ENCODE assay signal across 9 cellular contexts in genomic region chr10:17737021-17737965, GRCh38. TPM values are rescaled to one million over a fixed set of nuclear protein-coding genes. Genes with fewer than 3 reads are reported as not detected.
DNase-seq lines count a peak whose midpoint lies in the region; ATAC-seq and TF ChIP-seq lines count a peak whose summit lies in the region.
"Had no signal": no experiment of that assay in that cellular context is flagged by ENCODE, and none has a peak within 500 bp of the region (broad histone marks: within the 10 kb centered on the region; RNA-seq: fewer than 3 reads in every experiment).

No MANE protein-coding gene starts in this region.

- no peak for ATAC-seq in HG02759 (IDR thresholded peaks at IDR 0.05; ENCODE audit: unreplicated experiment)

- H3K4me1 ChIP-seq in Karpas-422 (ENCODE audit: low read length) (no peaks in the 10 kb centered on the region), hepatocyte (ENCODE audit: insufficient read depth) (no peaks in the 10 kb centered on the region), tibial nerve (peaks cover 0 to 8% (median 0%) of the 10 kb centered on the region in 4 donors)

- H3K4me2 ChIP-seq in Karpas-422 (ENCODE audit: low read depth, low read length, poor library complexity, severe bottlenecking) (no peak overlapping the region), hepatocyte (no peak overlapping the region)

- H3K9ac ChIP-seq in Karpas-422 (ENCODE audit: low read length) = no peak overlapping the region

- TF ChIP-seq CTCF in hepatocyte (IDR thresholded peaks at IDR 0.05; ENCODE audit: poor library complexity) (peak; percentile 69), tibial nerve (IDR thresholded peaks at IDR 0.05) (peak; percentile 48 to 57 (median 50))

- H4K20me1 ChIP-seq in Karpas-422 (ENCODE audit: insufficient read depth, low read depth, low read length) = no peaks in the 10 kb centered on the region
- no peaks in the 10 kb centered on the region for H4K20me1 ChIP-seq in hepatocyte (ENCODE audit: insufficient read depth, poor library complexity, severe bottlenecking)

- H3K79me2 ChIP-seq in Karpas-422 (ENCODE audit: low read length) = no peaks in the 10 kb centered on the region
- no peaks in the 10 kb centered on the region for H3K79me2 ChIP-seq in hepatocyte

- 60% methylated on average over 12 of the region's 12 CpGs for WGBS in hepatocyte (ENCODE audit: low lambda C conversion rate, missing lambda C conversion rate)
- 44 to 46% methylated on average over 12 of the region's 12 CpGs for WGBS in tibial nerve, 2 donors

- DNase-seq in NCI-H1092 treated with DMSO at 0.1 percent for 48 hours (lab: John Stamatoyannopoulos, UW) (peak; percentile 13), NCI-H1092 (lab: John Stamatoyannopoulos, UW) (no peak), Karpas-422 (peak; percentile 76), amniotic stem cell (lab: John Stamatoyannopoulos, UW) (peak; percentile 26), hepatocyte (ENCODE audit: low spot score) (peak; percentile 64), tibial nerve (ENCODE audit: low spot score in 2 of 2) (peak in 1 of 2 donors; percentile 14)
- DNase-seq in stimulated activated CD4-positive, alpha-beta T cell treated with anti-CD3 and anti-CD28 coated beads, Interleukin-4, amount 100 ng/mL, for 1 hour = no peak

- H2AFZ ChIP-seq in Karpas-422 (ENCODE audit: low read length) (no peak overlapping the region), hepatocyte (no peak overlapping the region)

- H3K36me3 ChIP-seq in Karpas-422 (ENCODE audit: insufficient read depth, low read length) = no peaks in the 10 kb centered on the region
- H3K36me3 ChIP-seq in hepatocyte (replicated peaks; ENCODE audit: insufficient read depth, low read depth) = no peaks in the 10 kb centered on the region
- no peaks in the 10 kb centered on the region for H3K36me3 ChIP-seq in tibial nerve

- no peaks in the 10 kb centered on the region for H3K9me2 ChIP-seq in Karpas-422 (replicated peaks; ENCODE audit: insufficient read depth, low read length)
- H3K9me2 ChIP-seq in hepatocyte (replicated peaks; ENCODE audit: insufficient read depth) = no peaks in the 10 kb centered on the region

- no peak for TF ChIP-seq POLR2A in tibial nerve (IDR thresholded peaks at IDR 0.05)

- no peaks in the 10 kb centered on the region for H3K9me3 ChIP-seq in Karpas-422 (ENCODE audit: low read length)
- H3K9me3 ChIP-seq in hepatocyte (ENCODE audit: low read depth) = no peaks in the 10 kb centered on the region
- H3K9me3 ChIP-seq in tibial nerve = no peaks in the 10 kb centered on the region

- no peak for TF ChIP-seq EP300 in tibial nerve (IDR thresholded peaks at IDR 0.05)

- H3K27me3 ChIP-seq in Karpas-422 (ENCODE audit: low read length) = no peaks in the 10 kb centered on the region
- no peaks in the 10 kb centered on the region for H3K27me3 ChIP-seq in hepatocyte
- H3K27me3 ChIP-seq in tibial nerve = no peaks in the 10 kb centered on the region

- H3K4me3 ChIP-seq in Karpas-422 (ENCODE audit: low read length) (no peak overlapping the region), hepatocyte (no peak overlapping the region), tibial nerve (no peak overlapping the region)

- H3K27ac ChIP-seq in Karpas-422 (ENCODE audit: low read length) (no peak overlapping the region), hepatocyte (no peak overlapping the region), tibial nerve (no peak overlapping the region)

RNA-seq across cellular contexts. Expression of gene TMEM236, which starts 14.7 kb away (rescaled TPM):
- 0.04 and 0.19 TPM in 2 replicates for total RNA-seq in Karpas-422 (2014; rRNA removed; shearing (Covaris generic); ENCODE audit: low replicate concordance)
- total RNA-seq in hepatocyte = 0.80 and 1.4 TPM in 2 replicates
- polyA plus RNA-seq in hepatocyte = 0.08 and 0.51 TPM in 2 replicates
- 1 to 10 TPM; 1.2 to 1.8 (median 1.5) TPM for total RNA-seq in tibial nerve
- polyA plus RNA-seq: CD8-positive, alpha-beta memory T cell had no signal

Comparison
In these comparisons a context has a peak if more than half of its experiments do, and no peak if none do; other contexts are left out.
1. DNase-seq: peak in NCI-H1092 treated with DMSO at 0.1 percent for 48 hours (single experiment), Karpas-422 (single experiment), amniotic stem cell (single experiment) and hepatocyte (single experiment); none in NCI-H1092 (single experiment) and stimulated activated CD4-positive, alpha-beta T cell treated with anti-CD3 and anti-CD28 coated beads, Interleukin-4, amount 100 ng/mL, for 1 hour (single experiment).